1 cellular context compared by ENCODE assay signal in genomic region chr19:35671818-35672217, GRCh38.
A peak's percentile ranks its signal among the peaks of the same experiment; 100 is the strongest.
TF ChIP-seq lines count a peak whose summit lies in the region.

No MANE protein-coding gene starts in this region.

TF ChIP-seq in K562, 482 proteins besides CTCF, POLR2A, EP300 and RAD21 (continued from another document and continues in another):
- TF ChIP-seq NR2C1 (IDR thresholded peaks at IDR 0.05) (no peak), NR2C1 (tag; IDR thresholded peaks at IDR 0.05) (no peak), FOXK1 (CRISPR knock-in tag; IDR thresholded peaks at IDR 0.05; ENCODE audit: borderline replicate concordance) (no peak), ARID4B (CRISPR knock-in tag; IDR thresholded peaks at IDR 0.05) (no peak), ZNF23 (CRISPR knock-in tag; IDR thresholded peaks at IDR 0.05) (no peak), ZNF311 (CRISPR knock-in tag; IDR thresholded peaks at IDR 0.05) (no peak), ZBTB11 (CRISPR knock-in tag; IDR thresholded peaks at IDR 0.05) (peak in 1 of 3 experiments; percentile 64; a peak in 1 of 6 replicates), PBX2 (CRISPR knock-in tag; IDR thresholded peaks at IDR 0.05; ENCODE audit: low read depth) (no peak), PBX2 (tag; conservative IDR thresholded peaks at IDR 0.05; ENCODE audit: low read depth) (peak; percentile 79), MITF (IDR thresholded peaks at IDR 0.05) (0 out of 2 replicates have a peak, but pooled peaks have one; percentile 34), ZNF217 (CRISPR knock-in tag; IDR thresholded peaks at IDR 0.05) (no peak), DMBX1 (CRISPR knock-in tag; IDR thresholded peaks at IDR 0.05; ENCODE audit: borderline replicate concordance) (peak; percentile 48; the same call in 1 of the 2 replicates), PCBP2 (IDR thresholded peaks at IDR 0.05; ENCODE audit: low read depth, low read length, poor library complexity, severe bottlenecking) (no peak), MTA2 (IDR thresholded peaks at IDR 0.05; ENCODE audit: low read depth) (peak; percentile 90), ZNF518B (CRISPR knock-in tag; IDR thresholded peaks at IDR 0.05) (no peak), ZNF277 (CRISPR knock-in tag; IDR thresholded peaks at IDR 0.05; ENCODE audit: borderline replicate concordance) (no peak), TEAD4 (IDR thresholded peaks at IDR 0.05; ENCODE audit: low read length) (peak; percentile 95), TEAD4 (CRISPR knock-in tag; IDR thresholded peaks at IDR 0.05; ENCODE audit: borderline replicate concordance) (no peak), RCOR1 (IDR thresholded peaks at IDR 0.05; ENCODE audit: borderline replicate concordance in 1 of 2, low read depth in 2 of 2, low read length in 2 of 2) (peak; percentile 62 to 84; a peak in 3 of 4 replicates), MAX (CRISPR knock-in tag; IDR thresholded peaks at IDR 0.05) (peak; percentile 51; the same call in 1 of the 2 replicates), ZNF384 (IDR thresholded peaks at IDR 0.05; ENCODE audit: low read depth, low read length) (0 out of 2 replicates have a peak, but pooled peaks have one; percentile 30), MAFF (IDR thresholded peaks at IDR 0.05; ENCODE audit: low read length) (peak; percentile 77; the same call in 1 of the 2 replicates), NFE2 (IDR thresholded peaks at IDR 0.05; ENCODE audit: low read depth) (peak; percentile 90), TRIM24 (IDR thresholded peaks at IDR 0.05) (peak; percentile 95 to 97), GTF2E2 (tag; IDR thresholded peaks at IDR 0.05) (no peak), TSC22D4 (tag; IDR thresholded peaks at IDR 0.05) (no peak), ZBTB2 (IDR thresholded peaks at IDR 0.05) (no peak), VEZF1 (CRISPR knock-in tag; IDR thresholded peaks at IDR 0.05) (no peak), HLTF (IDR thresholded peaks at IDR 0.05) (no peak), CREB3L1 (IDR thresholded peaks at IDR 0.05; ENCODE audit: borderline replicate concordance, low read depth) (peak; percentile 46; the same call in 1 of the 2 replicates), NBN (IDR thresholded peaks at IDR 0.05; ENCODE audit: low read depth) (peak; percentile 56; the same call in 1 of the 2 replicates)
